1 cellular context compared by ENCODE assay signal in genomic region chr10:32445740-32446615, GRCh38.
TF ChIP-seq lines count a peak whose summit lies in the region.

TSS of gene CCDC7 (plus strand) at chr10:32446140. CDS start at chr10:32451643, 5,503 bp downstream.

TF ChIP-seq in H1, 55 proteins besides CTCF, POLR2A, EP300 and RAD21 (continued from another document):
- TF ChIP-seq SUZ12 (IDR thresholded peaks at IDR 0.05; ENCODE audit: low read length) (no peak), SP2 (IDR thresholded peaks at IDR 0.05; ENCODE audit: low read length) (no peak), MAFK (IDR thresholded peaks at IDR 0.05; ENCODE audit: low read depth, low read length) (no peak), NANOG (IDR thresholded peaks at IDR 0.05; ENCODE audit: insufficient read depth, low read depth, low read length, poor library complexity, severe bottlenecking) (no peak), BRCA1 (IDR thresholded peaks at IDR 0.05; ENCODE audit: low read depth, low read length) (no peak), USF2 (IDR thresholded peaks at IDR 0.05; ENCODE audit: low read length) (no peak), CHD2 (IDR thresholded peaks at IDR 0.05; ENCODE audit: low read length) (no peak), ASH2L (IDR thresholded peaks at IDR 0.05; ENCODE audit: low read length) (peak; percentile 83), HDAC2 (IDR thresholded peaks at IDR 0.05; ENCODE audit: borderline replicate concordance in 1 of 2, low read depth in 2 of 2, low read length in 2 of 2) (peak; percentile 33 to 77; a peak in 1 of 4 replicates), TAF7 (optimal IDR thresholded peaks at IDR 0.05; ENCODE audit: borderline replicate concordance, low read depth, low read length) (no peak), SIN3A (conservative IDR thresholded peaks at IDR 0.05 in 1 of 2, IDR thresholded peaks at IDR 0.05 in 1 of 2; ENCODE audit: low read depth in 1 of 2, low read length in 2 of 2) (peak; percentile 43 to 68; a peak in 2 of 4 replicates), SRF (IDR thresholded peaks at IDR 0.05; ENCODE audit: low read depth, low read length) (no peak), RBBP5 (IDR thresholded peaks at IDR 0.05; ENCODE audit: borderline replicate concordance, low read depth, low read length) (peak; percentile 95), CBX5 (IDR thresholded peaks at IDR 0.05; ENCODE audit: low read depth, low read length) (no peak), TEAD4 (IDR thresholded peaks at IDR 0.05; ENCODE audit: low read depth, low read length) (no peak), KDM1A (IDR thresholded peaks at IDR 0.05; ENCODE audit: borderline replicate concordance, low read length) (no peak), JUND (IDR thresholded peaks at IDR 0.05; ENCODE audit: low read length) (no peak), TCF12 (IDR thresholded peaks at IDR 0.05; ENCODE audit: low read depth, low read length) (0 out of 2 replicates have a peak, but pooled peaks have one; percentile 12), EZH2 (IDR thresholded peaks at IDR 0.05; ENCODE audit: low read depth, low read length, severe bottlenecking) (no peak), TAF1 (IDR thresholded peaks at IDR 0.05; ENCODE audit: low read depth, low read length) (peak; percentile 81), EGR1 (IDR thresholded peaks at IDR 0.05; ENCODE audit: borderline replicate concordance, low read depth, low read length) (no peak; the same call in 1 of the 2 replicates), BACH1 (IDR thresholded peaks at IDR 0.05; ENCODE audit: low read length) (no peak), POU5F1 (IDR thresholded peaks at IDR 0.05; ENCODE audit: low read depth, low read length) (no peak), GABPA (IDR thresholded peaks at IDR 0.05; ENCODE audit: borderline replicate concordance, insufficient read depth, low read length) (no peak), KDM5A (IDR thresholded peaks at IDR 0.05; ENCODE audit: low read length) (no peak), PHF8 (conservative IDR thresholded peaks at IDR 0.05; ENCODE audit: low read depth, low read length) (peak; percentile 50; the same call in 1 of the 2 replicates), CHD7 (IDR thresholded peaks at IDR 0.05; ENCODE audit: insufficient replicate concordance, low read length) (no peak), CHD1 (IDR thresholded peaks at IDR 0.05; ENCODE audit: low read depth, low read length) (no peak), BCL11A (IDR thresholded peaks at IDR 0.05; ENCODE audit: low read depth in 2 of 2, low read length in 2 of 2) (no peak), NRF1 (IDR thresholded peaks at IDR 0.05; ENCODE audit: low read depth, low read length) (no peak), HDAC6 (IDR thresholded peaks at IDR 0.05; ENCODE audit: low read depth, low read length) (no peak), KDM4A (IDR thresholded peaks at IDR 0.05; ENCODE audit: low read depth, low read length, severe bottlenecking) (peak; percentile 71), GTF2F1 (IDR thresholded peaks at IDR 0.05; ENCODE audit: borderline replicate concordance, low read depth, low read length) (no peak), JUN (IDR thresholded peaks at IDR 0.05; ENCODE audit: low read depth, low read length) (no peak), SIRT6 (IDR thresholded peaks at IDR 0.05; ENCODE audit: low read length) (no peak), ZNF274 (IDR thresholded peaks at IDR 0.05; ENCODE audit: borderline replicate concordance, extremely low read depth, low read length) (no peak), ATF2 (IDR thresholded peaks at IDR 0.05; ENCODE audit: low read length) (no peak), POLR2AphosphoS5 (IDR thresholded peaks at IDR 0.05; ENCODE audit: low read depth, low read length) (peak; percentile 62; the same call in 1 of the 2 replicates), SAP30 (IDR thresholded peaks at IDR 0.05; ENCODE audit: insufficient read depth, insufficient replicate concordance, low read length) (peak; percentile 77), YY1 (IDR thresholded peaks at IDR 0.05; ENCODE audit: low read depth, low read length) (no peak), CBX8 (IDR thresholded peaks at IDR 0.05; ENCODE audit: borderline replicate concordance, low read depth, low read length) (no peak), CEBPB (IDR thresholded peaks at IDR 0.05; ENCODE audit: low read depth, low read length) (no peak), SP1 (IDR thresholded peaks at IDR 0.05; ENCODE audit: low read depth, low read length) (no peak), CTBP2 (IDR thresholded peaks at IDR 0.05; ENCODE audit: borderline replicate concordance, insufficient read depth, insufficient read length, low read length) (no peak), RXRA (IDR thresholded peaks at IDR 0.05; ENCODE audit: insufficient read depth, low read depth, low read length) (no peak), SIX5 (IDR thresholded peaks at IDR 0.05; ENCODE audit: low read depth, low read length) (no peak)
- TF ChIP-seq, protein P1, sequence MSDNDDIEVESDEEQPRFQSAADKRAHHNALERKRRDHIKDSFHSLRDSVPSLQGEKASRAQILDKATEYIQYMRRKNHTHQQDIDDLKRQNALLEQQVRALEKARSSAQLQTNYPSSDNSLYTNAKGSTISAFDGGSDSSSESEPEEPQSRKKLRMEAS (IDR thresholded peaks at IDR 0.05), result peak; percentile 75
